8 cellular contexts compared by ENCODE assay signal in the genomic region with DNA sequence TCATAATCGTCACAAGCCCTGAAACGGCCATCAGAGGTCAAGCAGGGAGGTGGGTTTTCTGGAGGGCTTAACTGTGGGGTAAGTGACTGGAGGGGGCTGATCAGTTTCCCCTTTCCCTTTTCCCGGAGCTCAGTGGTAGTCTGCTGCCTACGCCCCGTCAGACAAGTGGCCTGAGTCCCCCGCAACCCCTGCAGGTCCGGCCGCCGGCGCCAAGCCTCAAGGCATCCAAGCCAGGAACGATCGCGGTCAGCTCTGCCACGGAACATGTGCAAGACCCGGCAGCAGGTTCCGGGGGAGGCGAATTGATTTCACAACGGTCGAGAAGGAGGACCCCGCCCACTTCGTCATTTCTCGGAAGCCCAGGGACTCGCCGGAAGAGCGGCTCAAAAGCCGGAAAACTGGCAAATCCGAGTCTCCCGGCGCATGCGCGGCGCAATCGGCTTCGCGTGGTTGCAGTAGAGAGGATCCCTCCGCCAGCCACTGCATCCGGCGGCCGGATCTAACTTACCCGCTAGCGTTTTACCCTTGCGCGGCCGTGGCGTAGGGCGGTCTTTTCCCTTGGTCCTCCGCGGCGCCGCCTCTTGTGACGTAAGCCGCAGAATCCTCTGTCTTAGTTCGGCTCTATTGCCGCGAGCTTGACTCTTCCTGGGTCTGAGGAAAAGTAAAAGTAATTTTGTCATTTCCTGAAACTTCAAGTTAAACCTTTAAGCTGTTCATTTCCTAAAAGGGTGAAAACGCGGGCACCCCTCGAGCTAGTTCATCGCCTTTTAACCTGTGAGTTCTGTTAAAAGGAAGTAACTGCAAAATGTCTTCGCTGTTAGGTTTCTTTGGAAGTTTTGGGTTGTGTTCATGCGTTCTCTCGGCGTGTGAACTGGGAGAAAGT. TPM values are rescaled to one million over a fixed set of nuclear protein-coding genes. Genes with fewer than 3 reads are reported as not detected.
DNase-seq lines count a peak whose midpoint lies in the region; ATAC-seq and TF ChIP-seq lines count a peak whose summit lies in the region.

No MANE protein-coding gene starts in this region.

- H2BK15ac ChIP-seq in IMR-90 (ENCODE audit: low read depth, low read length), result peak overlapping the region; percentile 66

- H3K9ac ChIP-seq in IMR-90 (ENCODE audit: low read depth, low read length), result peak overlapping the region; percentile 90

- peaks cover 11 to 12% of the 10 kb centered on the region in 2 experiments; a peak in 3 of 4 replicates for H3K79me1 ChIP-seq in IMR-90 (ENCODE audit: low read depth in 1 of 2, low read length in 2 of 2)

- no peaks in the 10 kb centered on the region for H3K27me3 ChIP-seq in IMR-90 (ENCODE audit: control insufficient read depth, insufficient read depth, low read length)

- peak; percentile 95 for TF ChIP-seq POLR2A in IMR-90 (IDR thresholded peaks at IDR 0.05; ENCODE audit: low read depth, low read length)

- in situ Hi-C loops in IMR-90 (cut with MboI; ENCODE audit: low sequenced_read_pairs), result loop anchor here (25.0 kb wide), 1 partner anchor 1537 kb away; no protein-coding TSS in a partner anchor

- peaks cover 23% of the 10 kb centered on the region; the same call in 1 of the 2 replicates for H3K79me2 ChIP-seq in OCI-LY7 (ENCODE audit: insufficient read depth, low read depth, low read length)

- H2AFZ ChIP-seq in IMR-90 (replicated peaks; ENCODE audit: low read length, poor library complexity) (peak overlapping the region; percentile 91), OCI-LY7 (ENCODE audit: low read length) (peak overlapping the region; percentile 74)

- H3K4me1 ChIP-seq in IMR-90 (ENCODE audit: control insufficient read depth, insufficient read depth, low read length), result no peaks in the 10 kb centered on the region; the same call in none of the 2 replicates
- H3K4me1 ChIP-seq in OCI-LY7 (ENCODE audit: insufficient read depth, low read length, poor library complexity, severe bottlenecking), result peaks cover 26% of the 10 kb centered on the region

- H2BK5ac ChIP-seq in IMR-90 (ENCODE audit: low read depth, low read length, poor library complexity, severe bottlenecking), result peak overlapping the region; percentile 86

- H2AK9ac ChIP-seq in IMR-90 (replicated peaks; ENCODE audit: low read depth, low read length, poor library complexity), result peak overlapping the region; percentile 90

- POLR2A ChIA-PET in IMR-90 (lab: Charles Lee; ENCODE audit: unreplicated experiment) (interaction anchor here (0.6 to 2.8 kb wide), 4 partner anchors 15 to 695 kb away, joined by 3 to 46 read pairs (median 3); partner anchors contain the start of gene CCNL1), OCI-LY7 (lab: Charles Lee) (interaction anchor here (0.6 to 7.1 kb wide), 22 partner anchors 12 to 620 kb away, joined by 3 to 245 read pairs (median 4); partner anchors contain the start of genes CCNL1, SSR3 and TIPARP)

- CTCF ChIA-PET in IMR-90 (lab: Yijun Ruan, JAX) (interaction anchor here (0.6 to 1.3 kb wide), 6 partner anchors 12 to 398 kb away, joined by 3 to 4 read pairs (median 3); no protein-coding TSS in a partner anchor), OCI-LY7 (lab: Charles Lee; ENCODE audit: unreplicated experiment) (interaction anchor here (1.0 to 2.0 kb wide), 2 partner anchors 14 to 37 kb away, joined by 4 to 9 read pairs; no protein-coding TSS in a partner anchor)

- peak; percentile 93 for ATAC-seq in GM21529 (IDR thresholded peaks at IDR 0.05; ENCODE audit: unreplicated experiment)
- peak; percentile 94 for ATAC-seq in IMR-90 (ENCODE audit: low read depth)

- H3K9me3 ChIP-seq in IMR-90 (ENCODE audit: control insufficient read depth, insufficient read depth, low read length) (no peaks in the 10 kb centered on the region), OCI-LY7 (ENCODE audit: low read length) (peaks cover 8% of the 10 kb centered on the region; the same call in 1 of the 2 replicates)

- intact Hi-C loops in IMR-90 (cut with micrococcal nuclease), result loop anchor here (1.0 kb wide), 1 partner anchor 15 kb away; the partner anchor contains the start of gene CCNL1
- intact Hi-C loops in OCI-LY7 (cut with micrococcal nuclease; ENCODE audit: unreplicated experiment), result loop anchor here (1.0 to 10.0 kb wide), 3 partner anchors 15 to 1320 kb away; partner anchors contain the start of genes CCNL1, SLC33A1 and TIPARP

- H3K4me2 ChIP-seq in IMR-90 (ENCODE audit: low read depth, low read length) (peak overlapping the region; percentile 94), OCI-LY7 (ENCODE audit: low read length) (peak overlapping the region; percentile 95)

- peak overlapping the region; percentile 99 for H3K56ac ChIP-seq in IMR-90 (ENCODE audit: extremely low read depth, insufficient read depth, low read length)

- peak overlapping the region; percentile 92 for H3K4ac ChIP-seq in IMR-90 (ENCODE audit: low read depth, low read length)

- peak overlapping the region; percentile 60 for H3K4me3 ChIP-seq in IMR-90 (ENCODE audit: insufficient read depth, low read depth, low read length)
- H3K4me3 ChIP-seq in OCI-LY7 (ENCODE audit: low read depth, low read length, poor library complexity, severe bottlenecking), result peak overlapping the region; percentile 88

- no peaks in the 10 kb centered on the region for H3K9me2 ChIP-seq in OCI-LY7 (ENCODE audit: insufficient read depth, low read length)

- H3K18ac ChIP-seq in IMR-90 (ENCODE audit: low read depth, low read length), result peak overlapping the region; percentile 45

- H4K5ac ChIP-seq in IMR-90 (ENCODE audit: low read depth, low read length), result peak overlapping the region; percentile 46

- peaks cover 5% of the 10 kb centered on the region; the same call in 1 of the 2 replicates for H3K9me1 ChIP-seq in IMR-90 (ENCODE audit: insufficient read depth, low read length)

- peak overlapping the region; percentile 89 for H2AK5ac ChIP-seq in IMR-90 (ENCODE audit: low read depth, low read length)

- 0% methylated on average over 34 of the region's 63 CpGs; no CpG with 5 or more reads in 1 of the 2 experiments for WGBS in IMR-90 (ENCODE audit: extremely low coverage in 2 of 2, insufficient read length in 1 of 2), 2 experiments

- DNase-seq in DMS114 treated with DMSO at 0.1 percent for 48 hours (lab: John Stamatoyannopoulos, UW; ENCODE audit: unreplicated experiment) (peak; percentile 96), IMR-90 (peak; percentile 100), OCI-LY7 (ENCODE audit: low spot score) (peak; percentile 100), activated T-cell treated with anti-CD3 and anti-CD28 coated beads for 4 hours (peak; percentile 97), epidermal melanocyte (ENCODE audit: insufficient read length, low spot score) (peak; percentile 86), midbrain (lab: John Stamatoyannopoulos, UW) (peak; percentile 100)
- DNase-seq in stimulated activated CD8-positive, alpha-beta memory T cell treated with anti-CD3 and anti-CD28 coated beads, Interleukin-15, amount 100 ng/mL, for 48 hours (ENCODE audit: low read depth in 2 of 2), result peak; percentile 97 to 98

- peak overlapping the region; percentile 50 for H2BK120ac ChIP-seq in IMR-90 (ENCODE audit: low read depth, low read length)

- no peak for TF ChIP-seq CTCF in IMR-90 (conservative IDR thresholded peaks at IDR 0.05; ENCODE audit: low read depth, low read length)
- TF ChIP-seq CTCF in OCI-LY7 (conservative IDR thresholded peaks at IDR 0.05; ENCODE audit: low read length), result no peak

- peak overlapping the region; percentile 90 to 95 for H4K8ac ChIP-seq in IMR-90 (ENCODE audit: low read depth in 2 of 2, low read length in 2 of 2)

- peak overlapping the region; percentile 98 for H3K23ac ChIP-seq in IMR-90 (ENCODE audit: low read depth, low read length)

- H4K20me1 ChIP-seq in IMR-90 (ENCODE audit: insufficient read depth, low read length) (no peaks in the 10 kb centered on the region), OCI-LY7 (ENCODE audit: insufficient read depth, low read length) (no peaks in the 10 kb centered on the region)

- BruUV-seq in IMR-90 (replicated peaks; lab: Mats Ljungman, UMichigan), result no TSS peak
- no TSS peak for BruUV-seq in OCI-LY7 (replicated peaks; lab: Mats Ljungman, UMichigan)

- H3K36me3 ChIP-seq in IMR-90 (ENCODE audit: control insufficient read depth, insufficient read depth, low read length) (no peaks in the 10 kb centered on the region), OCI-LY7 (ENCODE audit: insufficient read depth, low read length) (peaks cover 12% of the 10 kb centered on the region; the same call in 1 of the 2 replicates)

- H3K27ac ChIP-seq in IMR-90 (ENCODE audit: insufficient read depth, low read length) (peak overlapping the region; percentile 83), OCI-LY7 (ENCODE audit: low read depth, low read length, poor library complexity, severe bottlenecking) (peak overlapping the region; percentile 86)

- peak overlapping the region; percentile 30; the same call in 1 of the 2 replicates for H2BK20ac ChIP-seq in IMR-90 (ENCODE audit: low read depth, low read length)

- no peak; the same call in 1 of the 2 replicates for TF ChIP-seq RAD21 in IMR-90 (IDR thresholded peaks at IDR 0.05; ENCODE audit: low read length)

- peak overlapping the region; percentile 85 for H4K91ac ChIP-seq in IMR-90 (ENCODE audit: insufficient read depth, low read depth, low read length)

- peak overlapping the region; percentile 96 for H3K14ac ChIP-seq in IMR-90 (replicated peaks; ENCODE audit: low read depth, low read length)

- dilution Hi-C loops in IMR-90 (cut with HindIII; ENCODE audit: low sequenced_read_pairs, unreplicated experiment), result no loop called here

TF ChIP-seq in IMR-90, 13 proteins besides CTCF, POLR2A, EP300 and RAD21 (continues in another document):
- TF ChIP-seq MXI1 (IDR thresholded peaks at IDR 0.05; ENCODE audit: borderline replicate concordance, low read depth, low read length), result peak; percentile 86; the same call in 1 of the 2 replicates
- TF ChIP-seq RFX5 (IDR thresholded peaks at IDR 0.05; ENCODE audit: low read depth, low read length), result no peak
- TF ChIP-seq SMC3 (IDR thresholded peaks at IDR 0.05; ENCODE audit: low read depth, low read length), result peak; percentile 18; the same call in 1 of the 2 replicates
- TF ChIP-seq RCOR1 (IDR thresholded peaks at IDR 0.05; ENCODE audit: insufficient replicate concordance, low read length), result peak; percentile 60
- TF ChIP-seq NFE2L2 (IDR thresholded peaks at IDR 0.05; ENCODE audit: low read depth, low read length), result no peak
- TF ChIP-seq MAZ (IDR thresholded peaks at IDR 0.05; ENCODE audit: borderline replicate concordance, low read depth, low read length), result peak; percentile 52; the same call in 1 of the 2 replicates

RNA-seq across cellular contexts. Expression of gene CCNL1, which starts 14.9 kb away (rescaled TPM):
- 60.9 and 156 TPM in 2 replicates for total RNA-seq in IMR-90 (2012; rRNA removed)
- 70.4 and 83.3 TPM in 2 replicates for polyA plus RNA-seq in IMR-90 (2012; rRNA removed)
- polyA plus RNA-seq in IMR-90 (2012; cell fraction: cytosol; rRNA removed), result 20.1 and 20.2 TPM in 2 replicates
- polyA plus RNA-seq in IMR-90 (2012; cell fraction: nucleus; rRNA removed; ENCODE audit: low replicate concordance), result 533 and 1,043 TPM in 2 replicates
- total RNA-seq in OCI-LY7 (2014; rRNA removed; shearing (Covaris generic)), result 221 and 280 TPM in 2 replicates
- total RNA-seq in OCI-LY7 (2022), result 158 and 190 TPM in 2 replicates

Comparison
In these comparisons a context has a peak if more than half of its experiments do, and no peak if none do; other contexts are left out.
1. Peak in every context shown above with its lines: DNase-seq, ATAC-seq, H3K4me3 ChIP-seq and H3K27ac ChIP-seq.